ENCODE assay signal across 21 cellular contexts in the genomic region with DNA sequence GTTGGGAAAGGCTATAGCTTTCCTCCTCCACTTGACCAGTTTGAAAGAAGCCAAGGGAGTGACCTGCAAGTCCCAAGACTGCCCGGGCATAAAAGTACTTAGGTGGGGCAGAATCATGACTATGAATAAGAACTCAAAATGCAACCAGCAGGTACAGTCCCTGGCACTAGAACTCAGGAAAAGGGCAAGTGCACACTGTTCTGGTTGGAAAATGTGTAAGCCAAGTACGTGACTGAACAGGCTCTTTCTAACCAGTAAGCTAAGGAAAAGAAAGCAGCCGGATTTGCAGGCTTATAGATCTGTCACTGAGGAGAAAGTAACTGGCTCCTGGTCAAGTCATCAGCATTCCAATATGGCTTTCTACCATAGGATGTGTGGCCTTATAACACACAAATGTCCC.
"Had no signal": no experiment of that assay in that cellular context is flagged by ENCODE, and none has a peak within 500 bp of the region (broad histone marks: within the 10 kb centered on the region; RNA-seq: fewer than 3 reads in every experiment).

No MANE protein-coding gene starts in this region.

- H3K36me3 ChIP-seq: heart left ventricle, sigmoid colon, spleen, WERI-Rb-1 had no signal

- H2AFZ ChIP-seq: parathyroid adenoma had no signal

- H3K27me3 Mint-ChIP-seq: activated naive CD4-positive, alpha-beta T cell treated with anti-CD3 and anti-CD28 coated beads, Interleukin-2, amount 10 ng/mL, durations not matched to agents 7 days and 5 days; activated naive CD8-positive, alpha-beta T cell treated with anti-CD3 and anti-CD28 coated beads, Interleukin-2, amount 50 U/mL, for 24 hours; stimulated activated naive B cell treated with anti-CD40 and anti-IgM and Interleukin-4, amounts not matched to agents 10 μg/mL and 1 μg/mL and 100 μg/mL, for 72 hours had no signal

- H3K9me3 Mint-ChIP-seq: activated naive CD4-positive, alpha-beta T cell treated with anti-CD3 and anti-CD28 coated beads, Interleukin-2, amount 10 ng/mL, durations not matched to agents 7 days and 5 days; activated naive CD8-positive, alpha-beta T cell treated with anti-CD3 and anti-CD28 coated beads, Interleukin-2, amount 50 U/mL, for 24 hours; stimulated activated naive B cell treated with anti-CD40 and anti-IgM and Interleukin-4, amounts not matched to agents 10 μg/mL and 1 μg/mL and 100 μg/mL, for 72 hours had no signal

- FAIRE-seq: frontal cortex had no signal

- DNase-seq: activated CD4-positive, alpha-beta T cell treated with anti-CD3 and anti-CD28 coated beads for 1 hour; activated CD8-positive, alpha-beta memory T cell treated with anti-CD3 and anti-CD28 coated beads for 24 hours; activated CD8-positive, alpha-beta memory T cell treated with anti-CD3 and anti-CD28 coated beads, Interleukin-2, amount 50 U/mL, for 48 hours; activated effector memory CD4-positive, alpha-beta T cell treated with Interleukin-2 at 50 U/mL for 16 hours; activated naive CD4-positive, alpha-beta T cell treated with anti-CD3 and anti-CD28 coated beads, Interleukin-2, amount 10 ng/mL, durations not matched to agents 7 days and 5 days; activated naive CD8-positive, alpha-beta T cell treated with anti-CD3 and anti-CD28 coated beads, Interleukin-2, amount 50 U/mL, for 24 hours; activated T-cell treated with anti-CD3 and anti-CD28 coated beads, Interleukin-2, amount 50 U/mL, for 48 hours; anterior cingulate cortex; heart left ventricle; kidney glomerular epithelial cell; sigmoid colon; spleen; stimulated activated CD4-positive, alpha-beta T cell treated with anti-CD3 and anti-CD28 coated beads, Interleukin-4, amount 100 ng/mL, for 4 hours; stimulated activated naive B cell treated with anti-CD40 and anti-IgM and Interleukin-4, amounts not matched to agents 10 μg/mL and 1 μg/mL and 100 μg/mL, for 72 hours; SW 1271; T-helper 2 cell; WERI-Rb-1 had no signal

- H3K4me1 ChIP-seq: parathyroid adenoma had no signal

- H3K36me3 Mint-ChIP-seq: activated naive CD4-positive, alpha-beta T cell treated with anti-CD3 and anti-CD28 coated beads, Interleukin-2, amount 10 ng/mL, durations not matched to agents 7 days and 5 days; stimulated activated naive B cell treated with anti-CD40 and anti-IgM and Interleukin-4, amounts not matched to agents 10 μg/mL and 1 μg/mL and 100 μg/mL, for 72 hours had no signal

- H3K27ac Mint-ChIP-seq: activated naive CD4-positive, alpha-beta T cell treated with anti-CD3 and anti-CD28 coated beads, Interleukin-2, amount 10 ng/mL, durations not matched to agents 7 days and 5 days; activated naive CD8-positive, alpha-beta T cell treated with anti-CD3 and anti-CD28 coated beads, Interleukin-2, amount 50 U/mL, for 24 hours; nephron; stimulated activated naive B cell treated with anti-CD40 and anti-IgM and Interleukin-4, amounts not matched to agents 10 μg/mL and 1 μg/mL and 100 μg/mL, for 72 hours had no signal

- H3K4me3 ChIP-seq: coronary artery, heart left ventricle, sigmoid colon, spleen had no signal

- H3K79me2 ChIP-seq: parathyroid adenoma had no signal

- H3K9me3 ChIP-seq: heart left ventricle, sigmoid colon, spleen had no signal

- H3K9ac ChIP-seq: parathyroid adenoma had no signal

- ATAC-seq: activated naive CD8-positive, alpha-beta T cell treated with anti-CD3 and anti-CD28 coated beads, Interleukin-2, amount 50 U/mL, for 24 hours; stimulated activated naive B cell treated with anti-CD40 and anti-IgM and Interleukin-4, amounts not matched to agents 10 μg/mL and 1 μg/mL and 100 μg/mL, for 72 hours had no signal

- H3K27me3 ChIP-seq: heart left ventricle, sigmoid colon, spleen had no signal

- H3K27ac ChIP-seq: coronary artery, heart left ventricle, parathyroid adenoma, sigmoid colon, spleen, WERI-Rb-1 had no signal

- H3K4me3 Mint-ChIP-seq: activated naive CD4-positive, alpha-beta T cell treated with anti-CD3 and anti-CD28 coated beads, Interleukin-2, amount 10 ng/mL, durations not matched to agents 7 days and 5 days; activated naive CD8-positive, alpha-beta T cell treated with anti-CD3 and anti-CD28 coated beads, Interleukin-2, amount 50 U/mL, for 24 hours; nephron; stimulated activated naive B cell treated with anti-CD40 and anti-IgM and Interleukin-4, amounts not matched to agents 10 μg/mL and 1 μg/mL and 100 μg/mL, for 72 hours had no signal
